In genomic region chr5:124126504-124127240, GRCh38 we compare ENCODE assay signal across 14 cellular contexts.
A peak's percentile ranks its signal among the peaks of the same experiment; 100 is the strongest.
DNase-seq lines count a peak whose midpoint lies in the region; ATAC-seq and TF ChIP-seq lines count a peak whose summit lies in the region.
"Had no signal": no experiment of that assay in that cellular context is flagged by ENCODE, and none has a peak within 500 bp of the region (broad histone marks: within the 10 kb centered on the region; RNA-seq: fewer than 3 reads in every experiment).

No MANE protein-coding gene starts in this region.

- H3K4me1 ChIP-seq in SK-N-SH (ENCODE audit: control insufficient read depth in 1 of 2, insufficient read depth in 2 of 2, low read depth in 1 of 2, low read length in 1 of 2): peaks cover 0 to 44% of the 10 kb centered on the region in 2 experiments; a peak in 2 of 4 replicates

- DNase-seq in SK-N-SH (no peak), WERI-Rb-1 (no peak), HK-2 (ENCODE audit: unreplicated experiment) (no peak)
- DNase-seq in activated naive CD8-positive, alpha-beta T cell treated with anti-CD3 and anti-CD28 coated beads for 36 hours: no peak
- DNase-seq in activated CD4-positive, alpha-beta T cell treated with anti-CD3 and anti-CD28 coated beads for 48 hours: no peak
- DNase-seq: activated CD8-positive, alpha-beta memory T cell treated with anti-CD3 and anti-CD28 coated beads, Interleukin-2, amount 50 U/mL, for 48 hours; activated naive CD8-positive, alpha-beta T cell treated with anti-CD3 and anti-CD28 coated beads, Interleukin-2, amount 50 U/mL, for 24 hours; SHP77 treated with DMSO at 0.1 percent for 48 hours; tibial artery had no signal

- WGBS in SK-N-SH (ENCODE audit: low lambda C conversion rate): 78% methylated on average over 5 of the region's 5 CpGs

- H3K79me2 ChIP-seq in SK-N-SH (ENCODE audit: insufficient read depth): no peaks in the 10 kb centered on the region
- H3K79me2 ChIP-seq: parathyroid adenoma had no signal

- H3K27me3 ChIP-seq in SK-N-SH (ENCODE audit: insufficient read depth) (no peaks in the 10 kb centered on the region), WERI-Rb-1 (ENCODE audit: insufficient read depth, low read depth, severe bottlenecking) (no peaks in the 10 kb centered on the region)
- H3K27me3 ChIP-seq: esophagus muscularis mucosa, tibial artery had no signal

- CTCF ChIA-PET in SK-N-SH (lab: Yijun Ruan, JAX): interaction anchor here (0.9 kb wide), 1 partner anchor 9 kb away, joined by 3 read pairs; no protein-coding TSS in a partner anchor

- peak overlapping the region in 1 of 2 experiments; percentile 92; a peak in 2 of 4 replicates for H3K27ac ChIP-seq in SK-N-SH (ENCODE audit: low read depth in 2 of 2, low read length in 1 of 2)
- peak overlapping the region; percentile 90 for H3K27ac ChIP-seq in WERI-Rb-1
- H3K27ac ChIP-seq: esophagus muscularis mucosa, parathyroid adenoma, tibial artery had no signal

- H3K36me3 Mint-ChIP-seq in activated naive CD8-positive, alpha-beta T cell treated with anti-CD3 and anti-CD28 coated beads for 36 hours: no peaks in the 10 kb centered on the region

- no peaks in the 10 kb centered on the region for H3K4me1 Mint-ChIP-seq in activated naive CD8-positive, alpha-beta T cell treated with anti-CD3 and anti-CD28 coated beads for 36 hours
- H3K4me1 Mint-ChIP-seq: activated naive CD8-positive, alpha-beta T cell treated with anti-CD3 and anti-CD28 coated beads, Interleukin-2, amount 50 U/mL, for 24 hours had no signal

- no peak for TF ChIP-seq CTCF in SK-N-SH (IDR thresholded peaks at IDR 0.05)
- no peak for TF ChIP-seq CTCF in WERI-Rb-1 (IDR thresholded peaks at IDR 0.05; ENCODE audit: low read depth, low read length)

- H3K9me3 ChIP-seq in SK-N-SH (no peaks in the 10 kb centered on the region), WERI-Rb-1 (ENCODE audit: severe bottlenecking) (no peaks in the 10 kb centered on the region)
- H3K9me3 ChIP-seq: esophagus muscularis mucosa, tibial artery had no signal

- ATAC-seq in SK-N-SH treated with all-trans-retinoic acid at 6 μM for 48 hours (no peak), HG02981 (IDR thresholded peaks at IDR 0.05; ENCODE audit: unreplicated experiment) (peak; percentile 71), GM18519 (IDR thresholded peaks at IDR 0.05; ENCODE audit: low FRiP score, unreplicated experiment) (no peak)
- ATAC-seq: activated naive CD8-positive, alpha-beta T cell treated with anti-CD3 and anti-CD28 coated beads, Interleukin-2, amount 50 U/mL, for 24 hours had no signal

- H3K27ac Mint-ChIP-seq in activated naive CD8-positive, alpha-beta T cell treated with anti-CD3 and anti-CD28 coated beads for 36 hours: no peak overlapping the region
- H3K27ac Mint-ChIP-seq: activated naive CD8-positive, alpha-beta T cell treated with anti-CD3 and anti-CD28 coated beads, Interleukin-2, amount 50 U/mL, for 24 hours had no signal

- POLR2A ChIA-PET in SK-N-SH (lab: Yijun Ruan, JAX): interaction anchor here (0.6 to 1.5 kb wide), 3 partner anchors 69 to 372 kb away, joined by 3 to 5 read pairs (median 3); no protein-coding TSS in a partner anchor

- H2AFZ ChIP-seq in SK-N-SH (ENCODE audit: low read depth): no peak overlapping the region

- no peak for TF ChIP-seq RAD21 in SK-N-SH (IDR thresholded peaks at IDR 0.05; ENCODE audit: low read length)

- H3K27me3 Mint-ChIP-seq in activated naive CD8-positive, alpha-beta T cell treated with anti-CD3 and anti-CD28 coated beads for 36 hours: no peaks in the 10 kb centered on the region
- H3K27me3 Mint-ChIP-seq: activated naive CD8-positive, alpha-beta T cell treated with anti-CD3 and anti-CD28 coated beads, Interleukin-2, amount 50 U/mL, for 24 hours had no signal

- no peak overlapping the region for H3K9ac ChIP-seq in SK-N-SH
- H3K9ac ChIP-seq: parathyroid adenoma had no signal

- no peaks in the 10 kb centered on the region for H4K20me1 ChIP-seq in SK-N-SH (ENCODE audit: insufficient read depth)

- H3K4me3 ChIP-seq in SK-N-SH (ENCODE audit: low read depth in 2 of 2, low read length in 1 of 2) (no peak overlapping the region), WERI-Rb-1 (ENCODE audit: low read depth, low read length) (no peak overlapping the region)
- H3K4me3 ChIP-seq: tibial artery had no signal

- no peaks in the 10 kb centered on the region for H3K9me2 ChIP-seq in SK-N-SH

- no peaks in the 10 kb centered on the region for H3F3A ChIP-seq in SK-N-SH (replicated peaks; ENCODE audit: insufficient read depth)

- H3K9me3 Mint-ChIP-seq in activated naive CD8-positive, alpha-beta T cell treated with anti-CD3 and anti-CD28 coated beads for 36 hours: no peaks in the 10 kb centered on the region
- H3K9me3 Mint-ChIP-seq: activated naive CD8-positive, alpha-beta T cell treated with anti-CD3 and anti-CD28 coated beads, Interleukin-2, amount 50 U/mL, for 24 hours had no signal

- 0 out of 2 replicates have a peak overlapping the region, but pooled peaks have one; percentile 27 for H3K4me2 ChIP-seq in SK-N-SH

- H3K36me3 ChIP-seq in SK-N-SH (replicated peaks in 1 of 2; ENCODE audit: control insufficient read depth in 1 of 2, insufficient read depth in 2 of 2, low read length in 1 of 2) (no peaks in the 10 kb centered on the region), WERI-Rb-1 (no peaks in the 10 kb centered on the region)
- H3K36me3 ChIP-seq: esophagus muscularis mucosa, tibial artery had no signal

- no peak for TF ChIP-seq EP300 in SK-N-SH (IDR thresholded peaks at IDR 0.05; ENCODE audit: borderline replicate concordance in 1 of 2, low read depth in 1 of 2, low read length in 1 of 2)

- H3K4me3 Mint-ChIP-seq in activated naive CD8-positive, alpha-beta T cell treated with anti-CD3 and anti-CD28 coated beads for 36 hours: no peak overlapping the region
- H3K4me3 Mint-ChIP-seq: activated naive CD8-positive, alpha-beta T cell treated with anti-CD3 and anti-CD28 coated beads, Interleukin-2, amount 50 U/mL, for 24 hours had no signal

TF ChIP-seq in SK-N-SH, 30 proteins besides CTCF, POLR2A, EP300 and RAD21 (continues in another document):
- TF ChIP-seq, protein P1, sequence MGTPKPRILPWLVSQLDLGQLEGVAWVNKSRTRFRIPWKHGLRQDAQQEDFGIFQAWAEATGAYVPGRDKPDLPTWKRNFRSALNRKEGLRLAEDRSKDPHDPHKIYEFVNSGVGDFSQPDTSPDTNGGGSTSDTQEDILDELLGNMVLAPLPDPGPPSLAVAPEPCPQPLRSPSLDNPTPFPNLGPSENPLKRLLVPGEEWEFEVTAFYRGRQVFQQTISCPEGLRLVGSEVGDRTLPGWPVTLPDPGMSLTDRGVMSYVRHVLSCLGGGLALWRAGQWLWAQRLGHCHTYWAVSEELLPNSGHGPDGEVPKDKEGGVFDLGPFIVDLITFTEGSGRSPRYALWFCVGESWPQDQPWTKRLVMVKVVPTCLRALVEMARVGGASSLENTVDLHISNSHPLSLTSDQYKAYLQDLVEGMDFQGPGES (IDR thresholded peaks at IDR 0.05; ENCODE audit: low read depth, low read length): no peak
- TF ChIP-seq SIN3A (IDR thresholded peaks at IDR 0.05; ENCODE audit: borderline replicate concordance, low read depth, low read length) (no peak), FOXJ3 (CRISPR knock-in tag; IDR thresholded peaks at IDR 0.05) (no peak), NFIC (IDR thresholded peaks at IDR 0.05; ENCODE audit: borderline replicate concordance) (no peak), ZBTB33 (IDR thresholded peaks at IDR 0.05; ENCODE audit: borderline replicate concordance, low read depth) (no peak), TCF12 (IDR thresholded peaks at IDR 0.05) (no peak)

TF ChIP-seq in SK-N-SH treated with all-trans-retinoic acid at 6 μM for 48 hours, 23 proteins besides CTCF, POLR2A, EP300 and RAD21 (continues in another document):
- TF ChIP-seq ZNF8 (CRISPR knock-in tag; IDR thresholded peaks at IDR 0.05) (no peak), BACH2 (CRISPR knock-in tag; IDR thresholded peaks at IDR 0.05; ENCODE audit: borderline replicate concordance) (no peak), RARB (CRISPR knock-in tag; IDR thresholded peaks at IDR 0.05) (no peak), SNAI2 (CRISPR knock-in tag; IDR thresholded peaks at IDR 0.05) (no peak), OSR1 (CRISPR knock-in tag; IDR thresholded peaks at IDR 0.05) (no peak), ZNF565 (CRISPR knock-in tag; conservative IDR thresholded peaks at IDR 0.05; ENCODE audit: low read depth) (no peak), PPARA (CRISPR knock-in tag; IDR thresholded peaks at IDR 0.05; ENCODE audit: borderline replicate concordance) (no peak), TOX (CRISPR knock-in tag; IDR thresholded peaks at IDR 0.05; ENCODE audit: borderline replicate concordance) (no peak), ARNTL (CRISPR knock-in tag; IDR thresholded peaks at IDR 0.05; ENCODE audit: borderline replicate concordance, low read depth) (no peak), ZC3H10 (CRISPR knock-in tag; IDR thresholded peaks at IDR 0.05) (no peak), GLIS3 (CRISPR knock-in tag; IDR thresholded peaks at IDR 0.05) (no peak), CREB5 (CRISPR knock-in tag; IDR thresholded peaks at IDR 0.05; ENCODE audit: low read depth) (no peak), ZFP30 (CRISPR knock-in tag; IDR thresholded peaks at IDR 0.05) (no peak), ESRRG (CRISPR knock-in tag; IDR thresholded peaks at IDR 0.05) (no peak)
- TF ChIP-seq, protein P2, sequence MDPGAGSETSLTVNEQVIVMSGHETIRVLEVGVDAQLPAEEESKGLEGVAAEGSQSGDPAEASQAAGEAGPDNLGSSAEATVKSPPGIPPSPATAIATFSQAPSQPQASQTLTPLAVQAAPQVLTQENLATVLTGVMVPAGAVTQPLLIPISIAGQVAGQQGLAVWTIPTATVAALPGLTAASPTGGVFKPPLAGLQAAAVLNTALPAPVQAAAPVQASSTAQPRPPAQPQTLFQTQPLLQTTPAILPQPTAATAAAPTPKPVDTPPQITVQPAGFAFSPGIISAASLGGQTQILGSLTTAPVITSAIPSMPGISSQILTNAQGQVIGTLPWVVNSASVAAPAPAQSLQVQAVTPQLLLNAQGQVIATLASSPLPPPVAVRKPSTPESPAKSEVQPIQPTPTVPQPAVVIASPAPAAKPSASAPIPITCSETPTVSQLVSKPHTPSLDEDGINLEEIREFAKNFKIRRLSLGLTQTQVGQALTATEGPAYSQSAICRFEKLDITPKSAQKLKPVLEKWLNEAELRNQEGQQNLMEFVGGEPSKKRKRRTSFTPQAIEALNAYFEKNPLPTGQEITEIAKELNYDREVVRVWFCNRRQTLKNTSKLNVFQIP (CRISPR knock-in tag; IDR thresholded peaks at IDR 0.05; ENCODE audit: borderline replicate concordance, low read depth): no peak
